Comparison of ENCODE assay signal across 17 cellular contexts in the genomic region with DNA sequence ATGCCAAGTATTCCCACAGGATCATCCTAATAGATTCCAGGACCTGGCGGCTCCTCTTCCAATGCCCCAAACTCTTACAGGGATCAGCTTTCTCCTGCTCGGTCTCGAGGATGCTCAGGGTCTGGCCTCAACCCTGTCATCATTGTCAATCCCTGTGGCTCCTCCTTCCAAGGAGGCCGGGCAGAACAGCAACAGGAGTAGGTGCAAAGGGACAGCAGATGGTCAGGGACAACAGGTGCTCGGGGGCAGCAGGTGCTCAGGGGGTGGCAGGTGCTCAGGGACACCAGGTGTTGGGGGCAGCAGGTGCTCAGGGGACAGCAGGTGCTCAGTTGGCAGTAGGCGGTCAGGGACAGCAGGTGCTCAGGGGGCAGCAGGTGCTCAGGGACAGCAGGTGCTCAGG.
DNase-seq lines count a peak whose midpoint lies in the region; ATAC-seq and TF ChIP-seq lines count a peak whose summit lies in the region.
"Had no signal": no experiment of that assay in that cellular context is flagged by ENCODE, and none has a peak within 500 bp of the region (broad histone marks: within the 10 kb centered on the region; RNA-seq: fewer than 3 reads in every experiment).

No MANE protein-coding gene starts in this region.

- ATAC-seq in HG02840 (IDR thresholded peaks at IDR 0.05; ENCODE audit: low FRiP score, unreplicated experiment): no peak

- peaks cover 13% of the 10 kb centered on the region for H3K9me3 Mint-ChIP-seq in glutamatergic neuron (ENCODE audit: unreplicated experiment)
- H3K9me3 Mint-ChIP-seq: CD4-positive, CD25-positive, alpha-beta regulatory T cell had no signal

- H3K4me3 Mint-ChIP-seq in glutamatergic neuron (ENCODE audit: unreplicated experiment): no peak overlapping the region
- H3K4me3 Mint-ChIP-seq: CD4-positive, CD25-positive, alpha-beta regulatory T cell had no signal

- no peak overlapping the region for H3K27ac ChIP-seq in left ventricle myocardium inferior (replicated peaks)

- H3K9me3 ChIP-seq in left ventricle myocardium inferior (replicated peaks): no peaks in the 10 kb centered on the region
- H3K9me3 ChIP-seq: BE2C, Caco-2 had no signal

- H3K27ac Mint-ChIP-seq in glutamatergic neuron (ENCODE audit: unreplicated experiment): peak overlapping the region; percentile 71
- H3K27ac Mint-ChIP-seq: CD4-positive, CD25-positive, alpha-beta regulatory T cell had no signal

- peaks cover 34% of the 10 kb centered on the region for H3K27me3 ChIP-seq in left ventricle myocardium inferior (ENCODE audit: low read depth)
- H3K27me3 ChIP-seq: BE2C had no signal

- H3K36me3 Mint-ChIP-seq in glutamatergic neuron (ENCODE audit: unreplicated experiment): peaks cover 12% of the 10 kb centered on the region
- H3K36me3 Mint-ChIP-seq: CD4-positive, CD25-positive, alpha-beta regulatory T cell had no signal

- DNase-seq in NCI-H2171 treated with DMSO at 0.1 percent for 48 hours (lab: John Stamatoyannopoulos, UW) (peak; percentile 52), NCI-H2171 (lab: John Stamatoyannopoulos, UW) (no peak), NCI-H524 (lab: John Stamatoyannopoulos, UW) (peak; percentile 50 to 81), glutamatergic neuron (no peak), left ventricle myocardium inferior (no peak), RKO (ENCODE audit: low spot score) (no peak)
- DNase-seq: BE2C; Caco-2; CD4-positive, CD25-positive, alpha-beta regulatory T cell; MM.1S; NCI-H1092; NCI-H1694; NCI-H2081 treated with DMSO at 0.1 percent for 48 hours; NCI-H69; Right ventricle myocardium superior; SW 1271 had no signal

- no peak overlapping the region for H3K4me3 ChIP-seq in left ventricle myocardium inferior

- intact Hi-C loops in left ventricle myocardium inferior (cut with micrococcal nuclease): no loop called here

- no peaks in the 10 kb centered on the region for H3K36me3 ChIP-seq in left ventricle myocardium inferior
- H3K36me3 ChIP-seq: BE2C had no signal

- peaks cover 11% of the 10 kb centered on the region for H3K27me3 Mint-ChIP-seq in glutamatergic neuron (ENCODE audit: unreplicated experiment)
- H3K27me3 Mint-ChIP-seq: CD4-positive, CD25-positive, alpha-beta regulatory T cell had no signal

- no peaks in the 10 kb centered on the region for H3K4me1 ChIP-seq in left ventricle myocardium inferior
- H3K4me1 ChIP-seq: BE2C, Caco-2 had no signal

- TF ChIP-seq CTCF in glutamatergic neuron (IDR thresholded peaks at IDR 0.05; ENCODE audit: partially characterized antibody, unreplicated experiment): no peak
- TF ChIP-seq CTCF in left ventricle myocardium inferior (IDR thresholded peaks at IDR 0.05; ENCODE audit: borderline replicate concordance): no peak

- peaks cover 19% of the 10 kb centered on the region for H3K4me1 Mint-ChIP-seq in glutamatergic neuron (ENCODE audit: low read depth, unreplicated experiment)
- H3K4me1 Mint-ChIP-seq: CD4-positive, CD25-positive, alpha-beta regulatory T cell had no signal

Comparison
In these comparisons a context has a peak if more than half of its experiments do, and no peak if none do; other contexts are left out.
1. DNase-seq: peak in NCI-H2171 treated with DMSO at 0.1 percent for 48 hours (single experiment) and NCI-H524 (2 of 2); none in NCI-H2171 (single experiment), glutamatergic neuron (single experiment), left ventricle myocardium inferior (single experiment) and RKO (single experiment).